ENCODE assay signal across 9 cellular contexts in the genomic region with DNA sequence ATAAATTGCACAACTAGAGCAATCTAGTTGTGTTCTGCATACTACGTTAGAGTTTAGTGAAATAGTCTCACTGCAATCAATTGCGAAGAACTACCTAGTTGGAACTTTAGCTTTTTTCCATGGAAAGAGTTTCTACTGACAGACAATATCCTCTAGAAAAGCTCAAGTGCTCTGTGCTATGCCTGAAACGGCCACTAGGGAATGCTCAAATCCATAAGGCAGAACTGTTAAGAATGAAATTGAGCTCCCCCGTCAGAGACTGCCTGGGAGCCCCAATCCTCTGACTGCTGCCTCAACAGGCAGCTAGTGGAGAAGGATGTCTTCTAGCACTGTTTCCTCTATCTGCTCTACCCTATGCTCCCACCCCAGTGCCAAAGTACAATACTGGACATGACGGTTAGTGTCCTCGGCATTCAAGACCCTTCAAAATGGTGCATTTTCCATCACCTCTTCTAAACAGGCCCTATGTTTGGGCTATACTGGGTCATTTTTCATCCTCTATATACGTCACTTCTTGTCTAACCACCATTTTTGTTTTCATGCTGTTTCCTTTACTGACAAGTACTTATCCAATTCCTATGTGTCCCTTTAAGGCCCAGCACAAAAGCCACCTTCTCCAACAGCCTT. TPM values are rescaled to one million over a fixed set of nuclear protein-coding genes. Genes with fewer than 3 reads are reported as not detected.
DNase-seq lines count a peak whose midpoint lies in the region; ATAC-seq and TF ChIP-seq lines count a peak whose summit lies in the region.
"Had no signal": no experiment of that assay in that cellular context is flagged by ENCODE, and none has a peak within 500 bp of the region (broad histone marks: within the 10 kb centered on the region; RNA-seq: fewer than 3 reads in every experiment).

No MANE protein-coding gene starts in this region.

- no peaks in the 10 kb centered on the region for H3K9me3 ChIP-seq in osteoblast (ENCODE audit: low read depth, low read length)

- H3K27me3 Mint-ChIP-seq in CD14-positive monocyte (ENCODE audit: low read depth in 3 of 3): peaks cover 0 to 13% (median 0%) of the 10 kb centered on the region in 3 donors

- H3K27ac Mint-ChIP-seq in CD14-positive monocyte: no peak overlapping the region
- H3K27ac Mint-ChIP-seq: IgD-negative memory B cell had no signal

- H3K36me3 ChIP-seq in osteoblast (ENCODE audit: insufficient read depth, low read length): no peaks in the 10 kb centered on the region

- H3K9me3 Mint-ChIP-seq in CD14-positive monocyte: no peaks in the 10 kb centered on the region
- H3K9me3 Mint-ChIP-seq: IgD-negative memory B cell had no signal

- H2AFZ ChIP-seq in osteoblast (ENCODE audit: low read length): no peak overlapping the region

- H3K4me3 ChIP-seq in osteoblast (ENCODE audit: insufficient read depth, low read length): no peak overlapping the region

- peaks cover 21% of the 10 kb centered on the region for H3K4me1 Mint-ChIP-seq in CD14-positive monocyte

- DNase-seq in CD14-positive monocyte (ENCODE audit: low spot score): no peak
- DNase-seq in NOMO-1 treated with DMSO at 0.1 percent for 48 hours (lab: John Stamatoyannopoulos, UW; ENCODE audit: unreplicated experiment): peak; percentile 61
- peak; percentile 17 for DNase-seq in activated T-cell treated with anti-CD3 and anti-CD28 coated beads for 48 hours (ENCODE audit: low read depth)
- peak; percentile 78 for DNase-seq in fibroblast of peridontal ligament (ENCODE audit: extremely low read depth)
- DNase-seq in osteoblast (ENCODE audit: insufficient read length, low spot score, missing footprints): peak; percentile 58
- peak; percentile 65 for DNase-seq in ureter (ENCODE audit: low spot score)

- no peak overlapping the region for H3K4me3 Mint-ChIP-seq in CD14-positive monocyte
- H3K4me3 Mint-ChIP-seq: IgD-negative memory B cell had no signal

- peaks cover 14% of the 10 kb centered on the region for H3K27me3 ChIP-seq in osteoblast (ENCODE audit: insufficient read depth, low read length)

- ATAC-seq in GM19043 (IDR thresholded peaks at IDR 0.05; ENCODE audit: low read depth, unreplicated experiment) (peak; percentile 66), HG03558 (IDR thresholded peaks at IDR 0.05; ENCODE audit: extremely low read depth, unreplicated experiment) (peak; percentile 52)

- intact Hi-C loops in CD14-positive monocyte (cut with micrococcal nuclease): loop anchor here in 1 of 2 donors (10.0 kb wide), 1 partner anchor 122 kb away; the partner anchor contains the start of gene RAP2C

- no peak overlapping the region for H3K4me2 ChIP-seq in osteoblast (ENCODE audit: insufficient read depth, low read length)

- peaks cover 8% of the 10 kb centered on the region for H3K4me1 ChIP-seq in osteoblast (ENCODE audit: insufficient read depth, low read length)

- no peaks in the 10 kb centered on the region for H3K36me3 Mint-ChIP-seq in CD14-positive monocyte
- H3K36me3 Mint-ChIP-seq: IgD-negative memory B cell had no signal

- no peaks in the 10 kb centered on the region for H4K20me1 ChIP-seq in osteoblast (ENCODE audit: insufficient read depth, low read length)

- H3K79me2 ChIP-seq in osteoblast (ENCODE audit: insufficient read depth, low read length): no peaks in the 10 kb centered on the region

- H3K27ac ChIP-seq in osteoblast (ENCODE audit: low read depth, low read length): no peak overlapping the region

- peak; percentile 77 for TF ChIP-seq CTCF in CD14-positive monocyte (IDR thresholded peaks at IDR 0.05)
- peak; percentile 80 for TF ChIP-seq CTCF in osteoblast (IDR thresholded peaks at IDR 0.05; ENCODE audit: extremely low read depth, low read depth, low read length)

RNA-seq across cellular contexts. Expression of gene FRMD7, which starts 35.3 kb away (rescaled TPM):
- polyA plus RNA-seq in CD14-positive monocyte: not detected
- 1.1 and 1.5 TPM in 2 replicates for total RNA-seq in osteoblast
- 1.6 TPM for total RNA-seq in ureter
- polyA plus RNA-seq: IgD-negative memory B cell had no signal
